Comparison of ENCODE assay signal across 1 cellular context in genomic region chr10:131654471-131655087, GRCh38.
TF ChIP-seq lines count a peak whose summit lies in the region.

No MANE protein-coding gene starts in this region.

TF ChIP-seq in H1, 55 proteins besides CTCF, POLR2A, EP300 and RAD21:
- no peak for TF ChIP-seq SIX5 (IDR thresholded peaks at IDR 0.05; ENCODE audit: low read depth, low read length)
- no peak for TF ChIP-seq PHF8 (conservative IDR thresholded peaks at IDR 0.05; ENCODE audit: low read depth, low read length)
- TF ChIP-seq CTBP2 (IDR thresholded peaks at IDR 0.05; ENCODE audit: borderline replicate concordance, insufficient read depth, insufficient read length, low read length) = no peak
- no peak for TF ChIP-seq NANOG (IDR thresholded peaks at IDR 0.05; ENCODE audit: insufficient read depth, low read depth, low read length, poor library complexity, severe bottlenecking)
- no peak for TF ChIP-seq ATF2 (IDR thresholded peaks at IDR 0.05; ENCODE audit: low read length)
